27 cellular contexts compared by ENCODE assay signal in the genomic region with DNA sequence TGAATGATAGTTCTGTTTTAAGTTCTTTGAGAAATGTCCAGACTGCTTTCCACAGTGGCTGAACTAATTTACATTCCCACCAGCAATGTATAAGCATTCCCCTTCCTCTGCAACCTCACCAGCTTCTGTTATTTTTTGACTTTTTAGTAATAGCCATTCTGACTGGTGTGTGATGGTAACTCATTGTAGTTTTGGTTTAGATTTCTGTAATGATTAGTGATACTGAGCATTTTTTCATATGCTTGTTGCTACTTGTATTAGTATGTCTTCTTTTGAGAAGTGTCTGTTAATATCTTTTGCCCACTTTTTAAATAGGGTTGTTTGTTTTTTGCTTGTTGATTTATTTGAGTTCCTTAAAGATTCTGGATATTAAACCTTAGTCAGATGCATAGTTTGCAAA.
"Had no signal": no experiment of that assay in that cellular context is flagged by ENCODE, and none has a peak within 500 bp of the region (broad histone marks: within the 10 kb centered on the region; RNA-seq: fewer than 3 reads in every experiment).

No MANE protein-coding gene starts in this region.

- ATAC-seq: effector memory CD8-positive, alpha-beta T cell; esophagus mucosa; gastrocnemius medialis; heart right ventricle; left cardiac atrium; left lung; left ventricle myocardium superior; lower lobe of right lung; mucosa of descending colon had no signal

- H3K36me3 Mint-ChIP-seq: mesothelial cell of epicardium, naive B cell had no signal

- H3K4me1 Mint-ChIP-seq: endodermal cell, mesothelial cell of epicardium, naive B cell had no signal

- H3K27ac Mint-ChIP-seq: dendritic cell treated with granulocyte-macrophage colony-stimulating factor and Interleukin-4, amounts not matched to agents 40 ng/mL and 50 ng/mL, for 4 days; effector memory CD8-positive, alpha-beta T cell; endodermal cell; mesothelial cell of epicardium; naive B cell had no signal

- H3K4me3 Mint-ChIP-seq: dendritic cell treated with granulocyte-macrophage colony-stimulating factor and Interleukin-4, amounts not matched to agents 40 ng/mL and 50 ng/mL, for 4 days; effector memory CD8-positive, alpha-beta T cell; endodermal cell; mesothelial cell of epicardium; naive B cell had no signal

- DNase-seq: effector CD8-positive, alpha-beta T cell; effector memory CD8-positive, alpha-beta T cell; endodermal cell; erythroblast; esophagus squamous epithelium; foreskin fibroblast; foreskin melanocyte; gastrocnemius medialis; glutamatergic neuron; head of caudate nucleus; heart right ventricle; hippocampal formation; islet precursor cell; kidney; kidney glomerular epithelial cell; left cardiac atrium; left lung; left ventricle myocardium superior; lower lobe of right lung; mesenchymal stem cell; mucosa of descending colon; naive B cell had no signal

- H3K9me3 Mint-ChIP-seq: dendritic cell treated with granulocyte-macrophage colony-stimulating factor and Interleukin-4, amounts not matched to agents 40 ng/mL and 50 ng/mL, for 4 days; endodermal cell had no signal

- FAIRE-seq: colon, endometrium, kidney had no signal

- H3K27me3 Mint-ChIP-seq: dendritic cell treated with granulocyte-macrophage colony-stimulating factor and Interleukin-4, amounts not matched to agents 40 ng/mL and 50 ng/mL, for 4 days; effector memory CD8-positive, alpha-beta T cell; naive B cell had no signal
